8 cellular contexts compared by ENCODE assay signal in the genomic region with DNA sequence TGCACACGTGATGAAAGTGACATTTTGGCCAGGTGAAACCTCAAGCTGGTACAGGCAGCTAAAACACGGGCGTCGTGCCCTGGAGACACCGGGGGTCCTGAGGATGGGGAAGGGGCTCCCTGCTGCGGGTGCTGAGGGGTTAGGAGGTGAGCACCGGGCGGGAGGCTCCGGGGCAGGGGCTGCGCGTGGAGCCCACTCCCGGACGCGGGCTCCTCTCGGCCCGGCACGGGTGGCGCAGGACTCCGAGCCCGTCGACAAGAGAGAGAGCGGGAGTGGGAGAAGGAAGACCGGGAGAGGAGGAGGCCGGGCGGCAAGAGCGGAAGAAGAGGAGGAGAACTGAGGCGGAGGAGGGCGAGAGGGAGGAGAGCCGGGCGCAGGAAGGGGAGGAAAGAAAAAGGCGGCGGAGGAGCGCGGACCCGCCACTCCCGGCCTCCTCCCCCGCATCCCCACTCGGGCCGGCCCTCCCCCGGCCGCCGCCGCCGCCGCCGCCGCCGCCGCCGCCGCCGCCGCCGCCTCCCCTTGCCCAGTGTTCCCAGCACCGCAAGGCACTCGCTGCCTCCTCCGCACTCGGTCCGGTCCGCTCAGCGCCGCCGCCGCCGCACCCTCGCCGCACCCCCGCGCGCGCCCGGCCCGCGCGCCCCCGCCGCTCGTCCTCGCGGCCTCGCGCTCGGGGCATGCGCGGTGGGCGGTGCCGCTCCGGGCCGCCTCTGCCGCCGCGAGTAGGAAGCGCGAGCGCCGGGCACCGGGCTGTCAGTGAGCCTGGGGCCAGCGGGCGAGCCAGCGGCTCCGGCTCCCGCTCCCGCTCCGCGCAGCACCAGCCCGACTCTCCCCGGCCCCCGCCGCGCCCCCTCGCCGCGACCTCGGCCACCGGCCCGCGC. TPM values are rescaled to one million over a fixed set of nuclear protein-coding genes. Genes with fewer than 3 reads are reported as not detected.
DNase-seq lines count a peak whose midpoint lies in the region; ATAC-seq and FAIRE-seq lines count a peak whose summit lies in the region.

A gene (plus strand): TSS at position 750 of the 878 bp plus-strand sequence.

- H3K27me3 Mint-ChIP-seq in activated T-helper 2 cell treated with anti-CD3 and anti-CD28 coated beads, Interferon-gamma antibody, Interleukin-2, Interleukin-4, amounts not matched to agents 10 μg/mL and 5 μg/mL and 100 μg/mL, durations not matched to agents 14 hours and 24 hours and 36 hours (ENCODE audit: low read depth) = no peaks in the 10 kb centered on the region
- peaks cover 0 to 1% (median 0%) of the 10 kb centered on the region in 5 donors for H3K27me3 Mint-ChIP-seq in naive thymus-derived CD8-positive, alpha-beta T cell

- no peaks in the 10 kb centered on the region for H3K9me3 Mint-ChIP-seq in activated T-helper 2 cell treated with anti-CD3 and anti-CD28 coated beads, Interferon-gamma antibody, Interleukin-2, Interleukin-4, amounts not matched to agents 10 μg/mL and 5 μg/mL and 100 μg/mL, durations not matched to agents 14 hours and 24 hours and 36 hours
- peaks cover 0 to 5% (median 0%) of the 10 kb centered on the region in 9 donors for H3K9me3 Mint-ChIP-seq in naive thymus-derived CD8-positive, alpha-beta T cell

- H3K27ac Mint-ChIP-seq in activated T-helper 2 cell treated with anti-CD3 and anti-CD28 coated beads, Interferon-gamma antibody, Interleukin-2, Interleukin-4, amounts not matched to agents 10 μg/mL and 5 μg/mL and 100 μg/mL, durations not matched to agents 14 hours and 24 hours and 36 hours = peak within 1 kb of the TSS; percentile 97
- peak within 1 kb of the TSS; percentile 90 to 98 (median 94) for H3K27ac Mint-ChIP-seq in naive thymus-derived CD8-positive, alpha-beta T cell

- ATAC-seq in HG03469 (IDR thresholded peaks at IDR 0.05; ENCODE audit: unreplicated experiment) = peak; percentile 50
- ATAC-seq in naive thymus-derived CD8-positive, alpha-beta T cell = peak; percentile 75 to 76
- peak; percentile 71 for ATAC-seq in stimulated activated naive CD8-positive, alpha-beta T cell treated with anti-CD3 and anti-CD28 coated beads, Interleukin-15, Interleukin-2, amounts not matched to agents 100 U/mL and 50 U/mL, for 24 hours

- POLR2A ChIA-PET in naive thymus-derived CD8-positive, alpha-beta T cell (lab: Charles Lee) = interaction anchor here (0.5 to 5.4 kb wide), 10 partner anchors 10 to 130 kb away, joined by 3 to 46 read pairs (median 4); no protein-coding TSS in a partner anchor

- DNase-seq in AG20443 (ENCODE audit: low spot score) (peak; percentile 96), GM19238 (ENCODE audit: insufficient read length, low spot score) (peak; percentile 41), RCC 7860 (ENCODE audit: low spot score) (peak; percentile 67), fibroblast of peridontal ligament (ENCODE audit: extremely low read depth) (peak; percentile 63)
- peak; percentile 76 for DNase-seq in activated T-helper 2 cell treated with anti-CD3 and anti-CD28 coated beads, Interferon-gamma antibody, Interleukin-2, Interleukin-4, amounts not matched to agents 10 μg/mL and 5 μg/mL and 100 μg/mL, durations not matched to agents 14 hours and 24 hours and 36 hours (ENCODE audit: low spot score)
- peak; percentile 57 to 80 (median 73) for DNase-seq in naive thymus-derived CD8-positive, alpha-beta T cell
- peak; percentile 81 for DNase-seq in stimulated activated naive CD8-positive, alpha-beta T cell treated with anti-CD3 and anti-CD28 coated beads, Interleukin-15, Interleukin-2, amounts not matched to agents 100 U/mL and 50 U/mL, for 24 hours

- H3K36me3 Mint-ChIP-seq in activated T-helper 2 cell treated with anti-CD3 and anti-CD28 coated beads, Interferon-gamma antibody, Interleukin-2, Interleukin-4, amounts not matched to agents 10 μg/mL and 5 μg/mL and 100 μg/mL, durations not matched to agents 14 hours and 24 hours and 36 hours (ENCODE audit: low read depth) = peaks cover 37% of the 10 kb centered on the region
- peaks cover 0 to 14% (median 9%) of the 10 kb centered on the region in 3 donors for H3K36me3 Mint-ChIP-seq in naive thymus-derived CD8-positive, alpha-beta T cell

- intact Hi-C loops in activated T-helper 2 cell treated with anti-CD3 and anti-CD28 coated beads, Interferon-gamma antibody, Interleukin-2, Interleukin-4, amounts not matched to agents 10 μg/mL and 5 μg/mL and 100 μg/mL, durations not matched to agents 14 hours and 24 hours and 36 hours (cut with micrococcal nuclease) = no loop called here

- H3K4me1 Mint-ChIP-seq in activated T-helper 2 cell treated with anti-CD3 and anti-CD28 coated beads, Interferon-gamma antibody, Interleukin-2, Interleukin-4, amounts not matched to agents 10 μg/mL and 5 μg/mL and 100 μg/mL, durations not matched to agents 14 hours and 24 hours and 36 hours (ENCODE audit: low read depth) = peaks cover 28% of the 10 kb centered on the region
- H3K4me1 Mint-ChIP-seq in naive thymus-derived CD8-positive, alpha-beta T cell = peaks cover 33 to 70% (median 54%) of the 10 kb centered on the region in 4 donors

- peak within 1 kb of the TSS; percentile 100 for H3K4me3 Mint-ChIP-seq in activated T-helper 2 cell treated with anti-CD3 and anti-CD28 coated beads, Interferon-gamma antibody, Interleukin-2, Interleukin-4, amounts not matched to agents 10 μg/mL and 5 μg/mL and 100 μg/mL, durations not matched to agents 14 hours and 24 hours and 36 hours (ENCODE audit: low read depth)
- peak within 1 kb of the TSS; percentile 96 to 100 (median 96) for H3K4me3 Mint-ChIP-seq in naive thymus-derived CD8-positive, alpha-beta T cell

- no peak for FAIRE-seq in RCC 7860 (lab: Jason Lieb, UNC)

RNA-seq across cellular contexts. Expression of the gene that starts here (rescaled TPM):
- total RNA-seq in activated T-helper 2 cell treated with anti-CD3 and anti-CD28 coated beads, Interferon-gamma antibody, Interleukin-2, Interleukin-4, amounts not matched to agents 10 μg/mL and 5 μg/mL and 100 μg/mL, durations not matched to agents 14 hours and 24 hours and 36 hours = 268 and 272 TPM in 2 replicates
- total RNA-seq in naive thymus-derived CD8-positive, alpha-beta T cell = 10 to 100 TPM; 90.6 to 97.3 TPM
- 1 to 10 TPM; 1.3 to 5.8 (median 3.3) TPM for polyA plus RNA-seq in naive thymus-derived CD8-positive, alpha-beta T cell

Comparison
In these comparisons a context has a peak if more than half of its experiments do, and no peak if none do; other contexts are left out.
1. Peak in every context shown above with its lines: DNase-seq and ATAC-seq.
2. DNase-seq: peak in every context shown above with its lines; median percentile 96 in AG20443; 81 in stimulated activated naive CD8-positive, alpha-beta T cell treated with anti-CD3 and anti-CD28 coated beads, Interleukin-15, Interleukin-2, amounts not matched to agents 100 U/mL and 50 U/mL, for 24 hours; 76 in activated T-helper 2 cell treated with anti-CD3 and anti-CD28 coated beads, Interferon-gamma antibody, Interleukin-2, Interleukin-4, amounts not matched to agents 10 μg/mL and 5 μg/mL and 100 μg/mL, durations not matched to agents 14 hours and 24 hours and 36 hours; 73 in naive thymus-derived CD8-positive, alpha-beta T cell; 67 in RCC 7860; 63 in fibroblast of peridontal ligament; 41 in GM19238.